8 cellular contexts compared by ENCODE assay signal in genomic region chr14:26597136-26598080, GRCh38. TPM values are rescaled to one million over a fixed set of nuclear protein-coding genes. Genes with fewer than 3 reads are reported as not detected.
DNase-seq lines count a peak whose midpoint lies in the region; TF ChIP-seq lines count a peak whose summit lies in the region.

Gene NOVA1, minus strand, starts transcription at chr14:26598033. Its CDS starts 597 bp downstream, at chr14:26597436.

- H3K27me3 ChIP-seq in iPS DF 6.9 (ENCODE audit: control insufficient read depth, insufficient read depth, low read length) = no peaks in the 10 kb centered on the region

- TF ChIP-seq CTCF in GM13976 (IDR thresholded peaks at IDR 0.05; ENCODE audit: borderline replicate concordance, control extremely low read depth, extremely low read depth, insufficient read depth, missing control alignments) = no peak

- peak within 1 kb of the TSS; percentile 72; the same call in 1 of the 2 replicates for H3K4me3 ChIP-seq in iPS DF 6.9 (ENCODE audit: low read length)

- peak; percentile 7 for DNase-seq in GM13976 (ENCODE audit: low spot score)
- DNase-seq in NCI-H1105 treated with DMSO at 0.1 percent for 48 hours (lab: John Stamatoyannopoulos, UW) = peak; percentile 42
- peak in 52 of 58 donors; percentile 8 to 87 (median 48) for DNase-seq in anterior cingulate cortex (lab: John Stamatoyannopoulos, UW)
- no peak for DNase-seq in iPS DF 6.9 (ENCODE audit: low read depth, low spot score)
- DNase-seq in retina = peak; percentile 85
- DNase-seq in inferior parietal cortex (ENCODE audit: extremely low spot score) = no peak
- DNase-seq in dermis blood vessel endothelial cell = no peak
- DNase-seq in DMS114 treated with DMSO at 0.1 percent for 48 hours (lab: John Stamatoyannopoulos, UW; ENCODE audit: unreplicated experiment) = no peak

- H3K27ac ChIP-seq in iPS DF 6.9 (ENCODE audit: low read length) = no peak within 1 kb of the TSS

- no CpG with 5 or more reads among the region's 66 CpGs for WGBS in iPS DF 6.9 (ENCODE audit: insufficient coverage, insufficient read length)

- no peaks in the 10 kb centered on the region for H3K9me3 ChIP-seq in iPS DF 6.9 (ENCODE audit: control insufficient read depth, insufficient read depth, low read length)

- H3K4me1 ChIP-seq in iPS DF 6.9 (ENCODE audit: control insufficient read depth, insufficient read depth, low read length) = no peaks in the 10 kb centered on the region; the same call in 1 of the 2 replicates

- in situ Hi-C loops in GM13976 (cut with MboI; ENCODE audit: low sequenced_read_pairs, unreplicated experiment) = no loop called here

- no peaks in the 10 kb centered on the region for H3K36me3 ChIP-seq in iPS DF 6.9 (ENCODE audit: control insufficient read depth, insufficient read depth, low read length)

RNA-seq across cellular contexts. Expression of gene NOVA1, which starts in this region (rescaled TPM):
- under 0.01 and 0.05 TPM in 2 replicates for total RNA-seq in dermis blood vessel endothelial cell

Comparison
In these comparisons a context has a peak if more than half of its experiments do, and no peak if none do; other contexts are left out.
1. DNase-seq: peak in GM13976 (single experiment), NCI-H1105 treated with DMSO at 0.1 percent for 48 hours (single experiment), anterior cingulate cortex (52 of 58) and retina (single experiment); none in iPS DF 6.9 (single experiment), inferior parietal cortex (single experiment), dermis blood vessel endothelial cell (single experiment) and DMS114 treated with DMSO at 0.1 percent for 48 hours (single experiment).